Comparison of ENCODE assay signal across 22 cellular contexts in the genomic region with DNA sequence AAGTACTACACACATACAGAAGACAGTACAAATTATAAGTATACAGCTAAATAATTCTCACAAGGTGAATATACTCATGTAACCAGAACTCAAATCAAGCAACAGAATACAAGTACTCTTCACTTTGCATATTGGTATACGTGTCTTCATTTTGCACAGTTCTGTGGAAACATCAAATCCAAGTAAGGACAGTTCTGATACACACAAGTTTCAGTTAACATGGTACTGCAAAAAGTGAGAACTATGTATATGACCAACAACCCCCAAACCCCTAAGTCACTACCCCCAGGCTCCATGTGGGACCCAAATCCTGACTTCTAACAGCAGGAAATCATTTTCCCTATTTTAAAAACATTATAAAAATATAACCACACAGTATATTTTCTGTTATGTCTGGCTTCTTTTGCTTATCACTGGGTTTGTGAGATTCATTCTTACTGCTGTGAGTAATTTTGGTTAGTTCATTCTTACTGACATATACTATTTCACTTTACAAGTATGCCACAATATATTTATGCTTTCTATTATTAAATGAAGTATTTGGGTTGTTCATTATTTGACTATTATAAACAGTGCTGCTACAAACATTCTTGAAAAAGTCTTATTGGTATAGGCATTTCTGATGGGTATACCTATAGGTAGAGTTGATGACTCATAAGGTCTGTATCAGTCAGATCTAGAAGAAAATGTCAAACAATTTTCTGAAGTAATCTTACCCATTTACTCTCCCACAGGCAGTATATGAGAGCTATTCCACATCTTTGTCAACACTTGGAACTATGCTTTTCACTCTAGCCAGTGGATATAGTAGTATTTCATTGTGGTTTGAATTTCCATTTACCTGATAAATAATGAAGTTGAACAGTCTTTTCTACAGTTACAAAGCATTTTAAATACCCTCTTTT. TPM values are rescaled to one million over a fixed set of nuclear protein-coding genes. Genes with fewer than 3 reads are reported as not detected.
DNase-seq lines count a peak whose midpoint lies in the region; ATAC-seq, FAIRE-seq and TF ChIP-seq lines count a peak whose summit lies in the region.
"Had no signal": no experiment of that assay in that cellular context is flagged by ENCODE, and none has a peak within 500 bp of the region (broad histone marks: within the 10 kb centered on the region; RNA-seq: fewer than 3 reads in every experiment).

No MANE protein-coding gene starts in this region.

- no peaks in the 10 kb centered on the region for H3K27me3 Mint-ChIP-seq in T-helper 2 cell treated with Interferon-gamma antibody and Interleukin-4, amounts not matched to agents 5 μg/mL and 100 μg/mL, for 36 hours (ENCODE audit: low read depth)
- H3K27me3 Mint-ChIP-seq: activated CD4-positive, alpha-beta memory T cell treated with anti-CD3 and anti-CD28 coated beads, Interleukin-2, amount 10 ng/mL, durations not matched to agents 7 days and 5 days; B cell had no signal

- H3K4me3 ChIP-seq in bronchial epithelial cell (ENCODE audit: low read depth, low read length): no peak overlapping the region
- H3K4me3 ChIP-seq: colonic mucosa, pancreas, PC-9, tibial artery had no signal

- peaks cover 12% of the 10 kb centered on the region for H3K36me3 Mint-ChIP-seq in T-helper 2 cell treated with Interferon-gamma antibody and Interleukin-4, amounts not matched to agents 5 μg/mL and 100 μg/mL, for 36 hours (ENCODE audit: low read depth)

- no peaks in the 10 kb centered on the region for H3K27me3 ChIP-seq in bronchial epithelial cell (ENCODE audit: control insufficient read depth, insufficient read depth, low read length)
- H3K27me3 ChIP-seq: colonic mucosa, pancreas, tibial artery had no signal

- ATAC-seq in GM18511 (IDR thresholded peaks at IDR 0.05; ENCODE audit: unreplicated experiment) (peak; percentile 68), GM21381 (IDR thresholded peaks at IDR 0.05; ENCODE audit: unreplicated experiment) (peak; percentile 50), HG03378 (IDR thresholded peaks at IDR 0.05; ENCODE audit: unreplicated experiment) (peak; percentile 76)
- ATAC-seq: pancreas had no signal

- no peak for TF ChIP-seq CTCF in bronchial epithelial cell (IDR thresholded peaks at IDR 0.05; ENCODE audit: insufficient read depth, low read length, severe bottlenecking)

- FAIRE-seq in bronchial epithelial cell (lab: Jason Lieb, UNC): no peak
- FAIRE-seq: pancreas, TTC549 had no signal

- peaks cover 32% of the 10 kb centered on the region for H3K9me3 Mint-ChIP-seq in T-helper 2 cell treated with Interferon-gamma antibody and Interleukin-4, amounts not matched to agents 5 μg/mL and 100 μg/mL, for 36 hours

- no peak overlapping the region for H3K4me3 Mint-ChIP-seq in T-helper 2 cell treated with Interferon-gamma antibody and Interleukin-4, amounts not matched to agents 5 μg/mL and 100 μg/mL, for 36 hours
- H3K4me3 Mint-ChIP-seq: activated CD4-positive, alpha-beta memory T cell treated with anti-CD3 and anti-CD28 coated beads, Interleukin-2, amount 10 ng/mL, durations not matched to agents 7 days and 5 days; B cell had no signal

- peak; percentile 12 for DNase-seq in bronchial epithelial cell (ENCODE audit: low read depth)
- DNase-seq in T-helper 2 cell treated with Interferon-gamma antibody and Interleukin-4, amounts not matched to agents 5 μg/mL and 100 μg/mL, for 36 hours (ENCODE audit: low spot score): no peak
- DNase-seq in NCI-H1694 treated with DMSO at 0.1 percent for 48 hours (lab: John Stamatoyannopoulos, UW): no peak
- no peak for DNase-seq in superior temporal gyrus (ENCODE audit: extremely low spot score)
- DNase-seq in foreskin melanocyte: no peak
- DNase-seq: activated CD4-positive, alpha-beta memory T cell treated with anti-CD3 and anti-CD28 coated beads, Interleukin-2, amount 10 ng/mL, durations not matched to agents 7 days and 5 days; activated effector memory CD4-positive, alpha-beta T cell treated with Interleukin-2 at 50 U/mL for 16 hours; colonic mucosa; foreskin fibroblast; GDM1; NCI-H2029; NCI-H510A treated with DMSO at 0.1 percent for 48 hours; pancreas; PC-9; stimulated activated CD4-positive, alpha-beta T cell treated with anti-CD3 and anti-CD28 coated beads, Interleukin-4, amount 100 ng/mL, for 1 hour; stimulated activated CD8-positive, alpha-beta memory T cell treated with anti-CD3 and anti-CD28 coated beads, Interleukin-4, amount 100 ng/mL, for 48 hours; tibial artery had no signal

- no peaks in the 10 kb centered on the region for H3K36me3 ChIP-seq in bronchial epithelial cell (ENCODE audit: control insufficient read depth, insufficient read depth, low read length)
- H3K36me3 ChIP-seq: colonic mucosa, pancreas, tibial artery had no signal

- H3K27ac Mint-ChIP-seq in T-helper 2 cell treated with Interferon-gamma antibody and Interleukin-4, amounts not matched to agents 5 μg/mL and 100 μg/mL, for 36 hours: no peak overlapping the region
- H3K27ac Mint-ChIP-seq: activated CD4-positive, alpha-beta memory T cell treated with anti-CD3 and anti-CD28 coated beads, Interleukin-2, amount 10 ng/mL, durations not matched to agents 7 days and 5 days; B cell had no signal

- peaks cover 3% of the 10 kb centered on the region for H3K4me1 Mint-ChIP-seq in T-helper 2 cell treated with Interferon-gamma antibody and Interleukin-4, amounts not matched to agents 5 μg/mL and 100 μg/mL, for 36 hours (ENCODE audit: low read depth)
- H3K4me1 Mint-ChIP-seq: activated CD4-positive, alpha-beta memory T cell treated with anti-CD3 and anti-CD28 coated beads, Interleukin-2, amount 10 ng/mL, durations not matched to agents 7 days and 5 days; B cell had no signal

RNA-seq across cellular contexts. Expression of a gene that starts 47.0 kb away (rescaled TPM):
- 5.3 and 7.3 TPM in 2 replicates for total RNA-seq in bronchial epithelial cell

RNA-seq across cellular contexts. Expression of a gene that starts 49.6 kb away (rescaled TPM):
- total RNA-seq in bronchial epithelial cell: 4.7 and 6.6 TPM in 2 replicates
